Comparison of ENCODE assay signal across 13 cellular contexts in the genomic region with DNA sequence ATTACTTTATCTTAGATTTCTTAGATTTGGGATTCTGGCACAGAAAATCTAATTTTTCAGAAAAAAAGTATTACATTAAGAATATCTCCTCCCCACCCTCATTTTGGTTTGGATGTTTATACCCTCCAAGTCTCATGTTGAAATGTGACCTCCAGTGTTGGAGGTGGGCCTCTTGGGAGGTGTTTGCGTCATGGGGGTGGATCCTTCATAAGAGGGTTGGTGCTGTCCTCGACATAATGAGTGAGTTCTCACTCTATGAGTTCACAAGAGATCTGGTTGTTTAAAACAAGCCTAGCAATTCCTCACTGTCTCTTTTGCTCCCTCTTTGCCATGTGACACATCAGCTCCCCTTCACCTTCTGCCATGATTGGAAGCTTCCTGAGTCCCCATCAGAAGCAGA. TPM values are rescaled to one million over a fixed set of nuclear protein-coding genes. Genes with fewer than 3 reads are reported as not detected.
DNase-seq lines count a peak whose midpoint lies in the region; ATAC-seq and TF ChIP-seq lines count a peak whose summit lies in the region.
"Had no signal": no experiment of that assay in that cellular context is flagged by ENCODE, and none has a peak within 500 bp of the region (broad histone marks: within the 10 kb centered on the region; RNA-seq: fewer than 3 reads in every experiment).

No MANE protein-coding gene starts in this region.

- no peak for ATAC-seq in GM18858 (IDR thresholded peaks at IDR 0.05; ENCODE audit: unreplicated experiment)
- ATAC-seq in WTC11 = no peak

- DNase-seq in GM03348 (ENCODE audit: low spot score) (peak; percentile 46), amniotic epithelial cell (ENCODE audit: low read depth) (peak; percentile 22), left ventricle myocardium inferior (peak; percentile 66), stromal cell of bone marrow (ENCODE audit: low read depth) (peak; percentile 35), thyroid gland (no peak), WTC11 (ENCODE audit: low spot score) (no peak)
- DNase-seq: activated CD4-positive, alpha-beta T cell treated with anti-CD3 and anti-CD28 coated beads for 4 hours; cerebellar nuclear complex; NCI-H2029 treated with DMSO at 0.1 percent for 48 hours; NCI-H82; RPMI8226 had no signal

- POLR2A ChIA-PET in WTC11 (lab: Charles Lee) = no interaction called here

- H3K4me3 Mint-ChIP-seq in WTC11 = no peak overlapping the region
- H3K4me3 Mint-ChIP-seq: activated naive CD8-positive, alpha-beta T cell had no signal

- no peak for TF ChIP-seq CTCF in left ventricle myocardium inferior (IDR thresholded peaks at IDR 0.05; ENCODE audit: borderline replicate concordance)
- TF ChIP-seq CTCF in thyroid gland (IDR thresholded peaks at IDR 0.05) = no peak
- no peak for TF ChIP-seq CTCF in WTC11 (IDR thresholded peaks at IDR 0.05)

- H3K27me3 ChIP-seq in left ventricle myocardium inferior (ENCODE audit: low read depth) (no peaks in the 10 kb centered on the region), thyroid gland (no peaks in the 10 kb centered on the region)

- H3K4me1 ChIP-seq in left ventricle myocardium inferior (peaks cover 8% of the 10 kb centered on the region), thyroid gland (no peaks in the 10 kb centered on the region)

- H3K27me3 Mint-ChIP-seq in WTC11 (ENCODE audit: low read depth) = peaks cover 3% of the 10 kb centered on the region
- H3K27me3 Mint-ChIP-seq: activated naive CD8-positive, alpha-beta T cell had no signal

- H3K27ac ChIP-seq in left ventricle myocardium inferior (replicated peaks) = peak overlapping the region; percentile 56
- H3K27ac ChIP-seq in thyroid gland = no peak overlapping the region

- peaks cover 15% of the 10 kb centered on the region for H3K36me3 Mint-ChIP-seq in WTC11

- peaks cover 8% of the 10 kb centered on the region for H3K9me3 ChIP-seq in left ventricle myocardium inferior (replicated peaks)
- no peaks in the 10 kb centered on the region for H3K9me3 ChIP-seq in thyroid gland

- peaks cover 15% of the 10 kb centered on the region for H3K9me3 Mint-ChIP-seq in WTC11

- H3K36me3 ChIP-seq in left ventricle myocardium inferior = no peaks in the 10 kb centered on the region
- no peaks in the 10 kb centered on the region for H3K36me3 ChIP-seq in thyroid gland

- CTCF ChIA-PET in WTC11 (lab: Charles Lee) = interaction anchor here (1.9 kb wide), 1 partner anchor 14 kb away, joined by 8 read pairs; no protein-coding TSS in a partner anchor

- H3K4me3 ChIP-seq in left ventricle myocardium inferior (no peak overlapping the region), thyroid gland (replicated peaks in 1 of 3) (no peak overlapping the region)

- intact Hi-C loops in left ventricle myocardium inferior (cut with micrococcal nuclease) (no loop called here), thyroid gland (cut with DNase I) (no loop called here)

- TF ChIP-seq POLR2A in thyroid gland (IDR thresholded peaks at IDR 0.05) = no peak

- WGBS in thyroid gland, 2 donors = 72 to 74% methylated on average over 2 of the region's 2 CpGs

- H3K4me1 Mint-ChIP-seq in WTC11 = peaks cover 19% of the 10 kb centered on the region

- no peak overlapping the region for H3K27ac Mint-ChIP-seq in WTC11
- H3K27ac Mint-ChIP-seq: activated naive CD8-positive, alpha-beta T cell had no signal

TF ChIP-seq in WTC11, 78 proteins besides CTCF, POLR2A, EP300 and RAD21:
- TF ChIP-seq TP53 (CRISPR knock-in tag; IDR thresholded peaks at IDR 0.05) (no peak), FOXP1 (CRISPR knock-in tag; IDR thresholded peaks at IDR 0.05; ENCODE audit: borderline replicate concordance) (no peak)

RNA-seq across cellular contexts. Expression of a gene that starts 45.6 kb away (rescaled TPM):
- total RNA-seq in left ventricle myocardium inferior (39.1 TPM), thyroid gland (10 to 100 TPM; 56.7 to 87.6 (median 78.5) TPM), WTC11 (2021) (24.6 to 30.0 TPM (median 25.5 TPM) in 3 replicates)

RNA-seq across cellular contexts. Expression of a gene that starts 48.8 kb away (rescaled TPM):
- total RNA-seq in left ventricle myocardium inferior (18.4 TPM), thyroid gland (10 to 100 TPM; 36.4 to 56.5 (median 45.6) TPM), WTC11 (2021) (51.3 to 52.9 TPM (median 52.1 TPM) in 3 replicates)

Comparison
In these comparisons a context has a peak if more than half of its experiments do, and no peak if none do; other contexts are left out.
1. DNase-seq: peak in GM03348 (single experiment), amniotic epithelial cell (single experiment), left ventricle myocardium inferior (single experiment) and stromal cell of bone marrow (single experiment); none in thyroid gland (0 of 2) and WTC11 (single experiment).